1 cellular context compared by ENCODE assay signal in genomic region chr20:32278199-32278643, GRCh38.
TF ChIP-seq lines count a peak whose summit lies in the region.

No MANE protein-coding gene starts in this region.

TF ChIP-seq in HepG2, 621 proteins besides CTCF, POLR2A, EP300 and RAD21 (continued from another document):
- TF ChIP-seq PREB (CRISPR knock-in tag; IDR thresholded peaks at IDR 0.05) (no peak), ZNF251 (CRISPR knock-in tag; IDR thresholded peaks at IDR 0.05) (0 out of 2 replicates have a peak, but pooled peaks have one; percentile 25), KDM5B (CRISPR knock-in tag; IDR thresholded peaks at IDR 0.05; ENCODE audit: borderline replicate concordance) (no peak), ARID5B (CRISPR knock-in tag; IDR thresholded peaks at IDR 0.05) (0 out of 2 replicates have a peak, but pooled peaks have one; percentile 3), HMGXB3 (CRISPR knock-in tag; IDR thresholded peaks at IDR 0.05; ENCODE audit: borderline replicate concordance) (0 out of 2 replicates have a peak, but pooled peaks have one; percentile 36), ZNF646 (CRISPR knock-in tag; IDR thresholded peaks at IDR 0.05) (no peak), ZNF563 (CRISPR knock-in tag; IDR thresholded peaks at IDR 0.05) (no peak), ZNF781 (CRISPR knock-in tag; IDR thresholded peaks at IDR 0.05; ENCODE audit: borderline replicate concordance, not compliant biosample characterization) (peak; percentile 72), KMT2A (CRISPR knock-in tag; IDR thresholded peaks at IDR 0.05) (no peak), RXRB (CRISPR knock-in tag; IDR thresholded peaks at IDR 0.05; ENCODE audit: borderline replicate concordance) (no peak), HMGXB4 (CRISPR knock-in tag; IDR thresholded peaks at IDR 0.05; ENCODE audit: borderline replicate concordance in 1 of 2, low read depth in 1 of 2) (no peak), MEF2D (CRISPR knock-in tag; IDR thresholded peaks at IDR 0.05) (0 out of 2 replicates have a peak, but pooled peaks have one; percentile 57), ZC3H4 (CRISPR knock-in tag; IDR thresholded peaks at IDR 0.05; ENCODE audit: borderline replicate concordance) (no peak), ZNF460 (CRISPR knock-in tag; IDR thresholded peaks at IDR 0.05; ENCODE audit: borderline replicate concordance) (no peak), LCORL (IDR thresholded peaks at IDR 0.05) (no peak), LCORL (CRISPR knock-in tag; IDR thresholded peaks at IDR 0.05) (no peak; the same call in 1 of the 2 replicates), AHR (CRISPR knock-in tag; IDR thresholded peaks at IDR 0.05) (no peak)
TF ChIP-seq in HepG2: peak in this region for 16.
